Comparison of ENCODE assay signal across 9 cellular contexts in genomic region chr7:92685146-92686042, GRCh38.
DNase-seq lines count a peak whose midpoint lies in the region; ATAC-seq and TF ChIP-seq lines count a peak whose summit lies in the region.
"Had no signal": no experiment of that assay in that cellular context is flagged by ENCODE, and none has a peak within 500 bp of the region (broad histone marks: within the 10 kb centered on the region; RNA-seq: fewer than 3 reads in every experiment).

No MANE protein-coding gene starts in this region.

- no peak overlapping the region for H3K9ac ChIP-seq in trophoblast cell (ENCODE audit: low read length)

- H3K27ac Mint-ChIP-seq in activated T-helper 1 cell treated with anti-CD3 and anti-CD28 coated beads, Interleukin-12 subunit alpha, Interleukin-12 subunit beta, Interleukin-2, Interleukin-4 antibody, amounts not matched to agents 30 ng/mL and 10 ng/mL and 1 ng/mL, durations not matched to agents 14 hours and 24 hours and 36 hours, result peak overlapping the region; percentile 95
- H3K27ac Mint-ChIP-seq in natural killer cell (peak overlapping the region; percentile 92 to 96), CD14-positive monocyte (no peak overlapping the region)
- peak overlapping the region; percentile 80 for H3K27ac Mint-ChIP-seq in stimulated activated effector memory CD8-positive, alpha-beta T cell treated with anti-CD3 and anti-CD28 coated beads, Interleukin-12 subunit alpha, Interleukin-12 subunit beta, amount 100 ng/mL, for 72 hours
- H3K27ac Mint-ChIP-seq: nephron had no signal

- H2BK12ac ChIP-seq in trophoblast cell (ENCODE audit: low read length), result no peak overlapping the region

- no peak overlapping the region for H2BK120ac ChIP-seq in trophoblast cell (ENCODE audit: insufficient read depth, low read length, poor library complexity)

- no peak overlapping the region for H2AFZ ChIP-seq in trophoblast cell (ENCODE audit: insufficient read depth, low read length, poor library complexity)

- no peaks in the 10 kb centered on the region for H3K79me2 ChIP-seq in trophoblast cell (ENCODE audit: control insufficient read depth, insufficient read depth, low read length, poor library complexity)

- no peak overlapping the region for H4K8ac ChIP-seq in trophoblast cell (ENCODE audit: low read depth, low read length)

- peaks cover 70% of the 10 kb centered on the region for H3K36me3 Mint-ChIP-seq in activated T-helper 1 cell treated with anti-CD3 and anti-CD28 coated beads, Interleukin-12 subunit alpha, Interleukin-12 subunit beta, Interleukin-2, Interleukin-4 antibody, amounts not matched to agents 30 ng/mL and 10 ng/mL and 1 ng/mL, durations not matched to agents 14 hours and 24 hours and 36 hours (ENCODE audit: low read depth)
- H3K36me3 Mint-ChIP-seq in natural killer cell, result peaks cover 10% of the 10 kb centered on the region
- peaks cover 72% of the 10 kb centered on the region for H3K36me3 Mint-ChIP-seq in stimulated activated effector memory CD8-positive, alpha-beta T cell treated with anti-CD3 and anti-CD28 coated beads, Interleukin-12 subunit alpha, Interleukin-12 subunit beta, amount 100 ng/mL, for 72 hours
- peaks cover 0 to 5% of the 10 kb centered on the region in 2 donors for H3K36me3 Mint-ChIP-seq in CD14-positive monocyte

- no peaks in the 10 kb centered on the region for H3K79me1 ChIP-seq in trophoblast cell (ENCODE audit: low read length)

- peaks cover 1% of the 10 kb centered on the region for H3K9me3 ChIP-seq in trophoblast cell (ENCODE audit: insufficient read depth, low read depth, low read length)
- H3K9me3 ChIP-seq: suprapubic skin had no signal

- H3K4me1 Mint-ChIP-seq in activated T-helper 1 cell treated with anti-CD3 and anti-CD28 coated beads, Interleukin-12 subunit alpha, Interleukin-12 subunit beta, Interleukin-2, Interleukin-4 antibody, amounts not matched to agents 30 ng/mL and 10 ng/mL and 1 ng/mL, durations not matched to agents 14 hours and 24 hours and 36 hours (ENCODE audit: low read depth), result peaks cover 95% of the 10 kb centered on the region
- peaks cover 85 to 91% of the 10 kb centered on the region in 2 donors for H3K4me1 Mint-ChIP-seq in natural killer cell
- H3K4me1 Mint-ChIP-seq in stimulated activated effector memory CD8-positive, alpha-beta T cell treated with anti-CD3 and anti-CD28 coated beads, Interleukin-12 subunit alpha, Interleukin-12 subunit beta, amount 100 ng/mL, for 72 hours, result peaks cover 87% of the 10 kb centered on the region
- peaks cover 12% of the 10 kb centered on the region for H3K4me1 Mint-ChIP-seq in CD14-positive monocyte

- peaks cover 21% of the 10 kb centered on the region for H3K9me3 Mint-ChIP-seq in activated T-helper 1 cell treated with anti-CD3 and anti-CD28 coated beads, Interleukin-12 subunit alpha, Interleukin-12 subunit beta, Interleukin-2, Interleukin-4 antibody, amounts not matched to agents 30 ng/mL and 10 ng/mL and 1 ng/mL, durations not matched to agents 14 hours and 24 hours and 36 hours
- no peaks in the 10 kb centered on the region for H3K9me3 Mint-ChIP-seq in natural killer cell
- peaks cover 6% of the 10 kb centered on the region for H3K9me3 Mint-ChIP-seq in stimulated activated effector memory CD8-positive, alpha-beta T cell treated with anti-CD3 and anti-CD28 coated beads, Interleukin-12 subunit alpha, Interleukin-12 subunit beta, amount 100 ng/mL, for 72 hours
- peaks cover 0 to 2% (median 0%) of the 10 kb centered on the region in 7 donors for H3K9me3 Mint-ChIP-seq in CD14-positive monocyte

- no peak for TF ChIP-seq CTCF in natural killer cell (IDR thresholded peaks at IDR 0.05)
- no peak for TF ChIP-seq CTCF in CD14-positive monocyte (IDR thresholded peaks at IDR 0.05)

- no peaks in the 10 kb centered on the region for H3K27me3 Mint-ChIP-seq in activated T-helper 1 cell treated with anti-CD3 and anti-CD28 coated beads, Interleukin-12 subunit alpha, Interleukin-12 subunit beta, Interleukin-2, Interleukin-4 antibody, amounts not matched to agents 30 ng/mL and 10 ng/mL and 1 ng/mL, durations not matched to agents 14 hours and 24 hours and 36 hours (ENCODE audit: insufficient read depth)
- H3K27me3 Mint-ChIP-seq in natural killer cell (ENCODE audit: low read depth in 2 of 2) (no peaks in the 10 kb centered on the region), CD14-positive monocyte (ENCODE audit: low read depth in 3 of 3) (no peaks in the 10 kb centered on the region)

- no peak overlapping the region for H2AK5ac ChIP-seq in trophoblast cell (ENCODE audit: low read length)

- no peak overlapping the region for H2BK5ac ChIP-seq in trophoblast cell (ENCODE audit: low read depth, low read length, poor library complexity)

- H3K23ac ChIP-seq in trophoblast cell (ENCODE audit: low read length), result no peak overlapping the region

- intact Hi-C loops in activated T-helper 1 cell treated with anti-CD3 and anti-CD28 coated beads, Interleukin-12 subunit alpha, Interleukin-12 subunit beta, Interleukin-2, Interleukin-4 antibody, amounts not matched to agents 30 ng/mL and 10 ng/mL and 1 ng/mL, durations not matched to agents 14 hours and 24 hours and 36 hours (cut with micrococcal nuclease), result loop anchor here (1.0 to 5.0 kb wide), 10 partner anchors 23 to 372 kb away; no protein-coding TSS in a partner anchor
- intact Hi-C loops in natural killer cell (cut with micrococcal nuclease) (loop anchor here (1.0 to 2.0 kb wide), 4 partner anchors 21 to 219 kb away; no protein-coding TSS in a partner anchor), CD14-positive monocyte (cut with micrococcal nuclease) (no loop called here)

- peaks cover 0 to 4% of the 10 kb centered on the region in 2 experiments for H3K36me3 ChIP-seq in trophoblast cell (ENCODE audit: control insufficient read depth in 1 of 2, insufficient read depth in 2 of 2, low read length in 2 of 2)
- H3K36me3 ChIP-seq: suprapubic skin had no signal

- no peak overlapping the region for H3K4me3 ChIP-seq in trophoblast cell (ENCODE audit: low read depth, low read length)
- H3K4me3 ChIP-seq: suprapubic skin had no signal

- WGBS in trophoblast cell (ENCODE audit: extremely low coverage, insufficient coverage, insufficient read length), result no CpG with 5 or more reads among the region's 6 CpGs

- peak overlapping the region; percentile 57 for H3K4me3 Mint-ChIP-seq in activated T-helper 1 cell treated with anti-CD3 and anti-CD28 coated beads, Interleukin-12 subunit alpha, Interleukin-12 subunit beta, Interleukin-2, Interleukin-4 antibody, amounts not matched to agents 30 ng/mL and 10 ng/mL and 1 ng/mL, durations not matched to agents 14 hours and 24 hours and 36 hours
- H3K4me3 Mint-ChIP-seq in natural killer cell, result peak overlapping the region; percentile 79
- peak overlapping the region; percentile 56 for H3K4me3 Mint-ChIP-seq in stimulated activated effector memory CD8-positive, alpha-beta T cell treated with anti-CD3 and anti-CD28 coated beads, Interleukin-12 subunit alpha, Interleukin-12 subunit beta, amount 100 ng/mL, for 72 hours
- no peak overlapping the region for H3K4me3 Mint-ChIP-seq in CD14-positive monocyte
- H3K4me3 Mint-ChIP-seq: nephron had no signal

- no peak overlapping the region for H4K91ac ChIP-seq in trophoblast cell (ENCODE audit: low read depth, low read length)

- no peak overlapping the region for H3K4ac ChIP-seq in trophoblast cell (ENCODE audit: low read depth, low read length)

- H3K4me1 ChIP-seq in trophoblast cell (ENCODE audit: control insufficient read depth in 1 of 2, insufficient read depth in 2 of 2, low read length in 2 of 2), result peaks cover 0 to 3% of the 10 kb centered on the region in 2 experiments
- H3K4me1 ChIP-seq: suprapubic skin had no signal

- ATAC-seq in natural killer cell (peak; percentile 94 to 98 (median 95)), HG02763 (IDR thresholded peaks at IDR 0.05; ENCODE audit: unreplicated experiment) (no peak)
- peak; percentile 100 for ATAC-seq in stimulated activated effector memory CD8-positive, alpha-beta T cell treated with anti-CD3 and anti-CD28 coated beads, Interleukin-12 subunit alpha, Interleukin-12 subunit beta, amount 100 ng/mL, for 72 hours

- peak; percentile 10 to 32 (median 30) for DNase-seq in activated CD4-positive, CD25-positive, alpha-beta regulatory T cell (lab: John Stamatoyannopoulos, UW)
- DNase-seq in activated T-helper 1 cell treated with anti-CD3 and anti-CD28 coated beads, Interleukin-12 subunit alpha, Interleukin-12 subunit beta, Interleukin-2, Interleukin-4 antibody, amounts not matched to agents 30 ng/mL and 10 ng/mL and 1 ng/mL, durations not matched to agents 14 hours and 24 hours and 36 hours (ENCODE audit: low spot score), result peak; percentile 74
- DNase-seq in natural killer cell (peak; percentile 51), trophoblast cell (no peak), CD14-positive monocyte (ENCODE audit: low spot score) (no peak)
- DNase-seq in stimulated activated effector memory CD8-positive, alpha-beta T cell treated with anti-CD3 and anti-CD28 coated beads, Interleukin-12 subunit alpha, Interleukin-12 subunit beta, amount 100 ng/mL, for 72 hours (ENCODE audit: low spot score in 2 of 2), result peak; percentile 31 to 81

- no peak overlapping the region for H3K18ac ChIP-seq in trophoblast cell (ENCODE audit: low read length)

- no peak overlapping the region for H3K27ac ChIP-seq in trophoblast cell (ENCODE audit: low read depth, low read length)
- H3K27ac ChIP-seq: suprapubic skin had no signal

- H4K12ac ChIP-seq in trophoblast cell (ENCODE audit: low read depth, low read length), result no peak overlapping the region

- H3K4me2 ChIP-seq in trophoblast cell (ENCODE audit: low read length), result no peak overlapping the region

- no peaks in the 10 kb centered on the region for H3K27me3 ChIP-seq in trophoblast cell (ENCODE audit: insufficient read depth, low read length)
- H3K27me3 ChIP-seq: suprapubic skin had no signal

- H3K14ac ChIP-seq in trophoblast cell (ENCODE audit: low read length), result no peak overlapping the region

Comparison
In these comparisons a context has a peak if more than half of its experiments do, and no peak if none do; other contexts are left out.
1. DNase-seq: peak in activated CD4-positive, CD25-positive, alpha-beta regulatory T cell (4 of 4), activated T-helper 1 cell treated with anti-CD3 and anti-CD28 coated beads, Interleukin-12 subunit alpha, Interleukin-12 subunit beta, Interleukin-2, Interleukin-4 antibody, amounts not matched to agents 30 ng/mL and 10 ng/mL and 1 ng/mL, durations not matched to agents 14 hours and 24 hours and 36 hours (single experiment), natural killer cell (single experiment) and stimulated activated effector memory CD8-positive, alpha-beta T cell treated with anti-CD3 and anti-CD28 coated beads, Interleukin-12 subunit alpha, Interleukin-12 subunit beta, amount 100 ng/mL, for 72 hours (2 of 2); none in trophoblast cell (0 of 2) and CD14-positive monocyte (single experiment).
2. H3K27ac Mint-ChIP-seq: peak in activated T-helper 1 cell treated with anti-CD3 and anti-CD28 coated beads, Interleukin-12 subunit alpha, Interleukin-12 subunit beta, Interleukin-2, Interleukin-4 antibody, amounts not matched to agents 30 ng/mL and 10 ng/mL and 1 ng/mL, durations not matched to agents 14 hours and 24 hours and 36 hours (single experiment), natural killer cell (2 of 2) and stimulated activated effector memory CD8-positive, alpha-beta T cell treated with anti-CD3 and anti-CD28 coated beads, Interleukin-12 subunit alpha, Interleukin-12 subunit beta, amount 100 ng/mL, for 72 hours (single experiment); none in CD14-positive monocyte (0 of 7).
3. H3K4me3 Mint-ChIP-seq: peak in activated T-helper 1 cell treated with anti-CD3 and anti-CD28 coated beads, Interleukin-12 subunit alpha, Interleukin-12 subunit beta, Interleukin-2, Interleukin-4 antibody, amounts not matched to agents 30 ng/mL and 10 ng/mL and 1 ng/mL, durations not matched to agents 14 hours and 24 hours and 36 hours (single experiment), natural killer cell (single experiment) and stimulated activated effector memory CD8-positive, alpha-beta T cell treated with anti-CD3 and anti-CD28 coated beads, Interleukin-12 subunit alpha, Interleukin-12 subunit beta, amount 100 ng/mL, for 72 hours (single experiment); none in CD14-positive monocyte (0 of 2).
4. intact Hi-C loops: an anchor here in activated T-helper 1 cell treated with anti-CD3 and anti-CD28 coated beads, Interleukin-12 subunit alpha, Interleukin-12 subunit beta, Interleukin-2, Interleukin-4 antibody, amounts not matched to agents 30 ng/mL and 10 ng/mL and 1 ng/mL, durations not matched to agents 14 hours and 24 hours and 36 hours (1.0 to 5.0 kb wide) and natural killer cell (1.0 to 2.0 kb wide); none called in CD14-positive monocyte.